ENCODE assay signal across 1 cellular context in the genomic region with DNA sequence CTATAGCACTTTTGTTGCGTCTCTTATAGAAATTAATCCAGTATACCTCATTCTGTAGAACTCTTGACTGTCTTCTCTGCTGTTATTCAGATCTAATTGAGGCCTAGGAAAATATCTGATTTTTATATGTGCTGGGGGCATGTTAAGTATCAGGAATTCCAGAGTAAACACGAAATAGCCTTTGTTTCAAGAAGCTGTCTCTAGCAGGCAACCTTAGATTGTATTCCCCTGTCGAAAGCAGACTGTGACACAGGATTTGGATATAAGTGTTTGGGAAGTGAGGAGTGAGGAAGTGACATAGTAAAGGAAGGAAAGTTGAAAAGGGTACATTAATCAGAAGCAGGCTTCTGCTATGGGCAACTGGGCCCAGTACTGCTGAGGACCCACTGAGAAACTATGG.
TF ChIP-seq lines count a peak whose summit lies in the region.

No MANE protein-coding gene starts in this region.

TF ChIP-seq in GM12878, 131 proteins besides CTCF, POLR2A, EP300 and RAD21 (continued from another document):
- no peak for TF ChIP-seq TCF3 (IDR thresholded peaks at IDR 0.05; ENCODE audit: borderline replicate concordance, insufficient read depth, low read depth, low read length)
- TF ChIP-seq, protein P1, sequence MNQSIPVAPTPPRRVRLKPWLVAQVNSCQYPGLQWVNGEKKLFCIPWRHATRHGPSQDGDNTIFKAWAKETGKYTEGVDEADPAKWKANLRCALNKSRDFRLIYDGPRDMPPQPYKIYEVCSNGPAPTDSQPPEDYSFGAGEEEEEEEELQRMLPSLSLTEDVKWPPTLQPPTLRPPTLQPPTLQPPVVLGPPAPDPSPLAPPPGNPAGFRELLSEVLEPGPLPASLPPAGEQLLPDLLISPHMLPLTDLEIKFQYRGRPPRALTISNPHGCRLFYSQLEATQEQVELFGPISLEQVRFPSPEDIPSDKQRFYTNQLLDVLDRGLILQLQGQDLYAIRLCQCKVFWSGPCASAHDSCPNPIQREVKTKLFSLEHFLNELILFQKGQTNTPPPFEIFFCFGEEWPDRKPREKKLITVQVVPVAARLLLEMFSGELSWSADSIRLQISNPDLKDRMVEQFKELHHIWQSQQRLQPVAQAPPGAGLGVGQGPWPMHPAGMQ (IDR thresholded peaks at IDR 0.05; ENCODE audit: borderline replicate concordance), result no peak
- TF ChIP-seq SMAD1 (IDR thresholded peaks at IDR 0.05; ENCODE audit: low read depth, partially characterized antibody), result no peak
- no peak for TF ChIP-seq SPI1 (IDR thresholded peaks at IDR 0.05; ENCODE audit: borderline replicate concordance, insufficient read depth, low read depth, low read length)
